29 cellular contexts compared by ENCODE assay signal in genomic region chr16:74888227-74888862, GRCh38.
DNase-seq lines count a peak whose midpoint lies in the region; ATAC-seq and TF ChIP-seq lines count a peak whose summit lies in the region.
"Had no signal": no experiment of that assay in that cellular context is flagged by ENCODE, and none has a peak within 500 bp of the region (broad histone marks: within the 10 kb centered on the region; RNA-seq: fewer than 3 reads in every experiment).

No MANE protein-coding gene starts in this region.

- no peak overlapping the region for H3K4me3 ChIP-seq in CD8-positive, alpha-beta memory T cell (ENCODE audit: low read length)
- H3K4me3 ChIP-seq in effector memory CD4-positive, alpha-beta T cell (ENCODE audit: insufficient read depth, low read depth, low read length, poor library complexity, severe bottlenecking) = no peak overlapping the region
- H3K4me3 ChIP-seq in mesendoderm (ENCODE audit: low read length) = no peak overlapping the region
- H3K4me3 ChIP-seq: A549, coronary artery, GM12878, lung, stomach, transverse colon had no signal

- POLR2A ChIA-PET in CD8-positive, alpha-beta memory T cell (lab: Charles Lee) = interaction anchor here (1.1 kb wide), 1 partner anchor 97 kb away, joined by 4 read pairs; the partner anchor contains the start of gene WDR59

- no peak overlapping the region for H2BK5ac ChIP-seq in mesendoderm (ENCODE audit: low read length)

- no peak for ATAC-seq in activated CD8-positive, alpha-beta memory T cell treated with anti-CD3 and anti-CD28 coated beads, Interleukin-2, amount 10 ng/mL, durations not matched to agents 7 days and 5 days
- no peak for ATAC-seq in HG02623 (IDR thresholded peaks at IDR 0.05; ENCODE audit: unreplicated experiment)
- ATAC-seq: A549, GM12878, Panc1 had no signal

- peaks cover 35% of the 10 kb centered on the region for H3K36me3 Mint-ChIP-seq in activated CD8-positive, alpha-beta memory T cell treated with anti-CD3 and anti-CD28 coated beads, Interleukin-2, amount 10 ng/mL, durations not matched to agents 7 days and 5 days
- H3K36me3 Mint-ChIP-seq in CD8-positive, alpha-beta memory T cell = peaks cover 47 to 90% (median 50%) of the 10 kb centered on the region in 3 donors
- H3K36me3 Mint-ChIP-seq in neural crest cell (ENCODE audit: low read depth) = peaks cover 26% of the 10 kb centered on the region

- H3K56ac ChIP-seq in mesendoderm (ENCODE audit: low read length) = no peak overlapping the region

- no peak overlapping the region for H4K8ac ChIP-seq in mesendoderm (ENCODE audit: low read depth, low read length)

- no peak overlapping the region for H3K9ac ChIP-seq in mesendoderm (ENCODE audit: low read length)

- H3K4me1 ChIP-seq in CD8-positive, alpha-beta memory T cell (ENCODE audit: insufficient read depth, low read length) = no peaks in the 10 kb centered on the region
- H3K4me1 ChIP-seq in effector memory CD4-positive, alpha-beta T cell (ENCODE audit: control insufficient read depth, insufficient read depth, low read length, poor library complexity, severe bottlenecking) = peaks cover 4% of the 10 kb centered on the region
- H3K4me1 ChIP-seq in mesendoderm (ENCODE audit: control insufficient read depth, low read depth, low read length) = no peaks in the 10 kb centered on the region
- H3K4me1 ChIP-seq: A549, stomach, transverse colon had no signal

- WGBS in mesendoderm (ENCODE audit: extremely low coverage, insufficient coverage, low lambda C conversion rate) = no CpG with 5 or more reads among the region's 13 CpGs

- CTCF ChIA-PET in activated CD8-positive, alpha-beta memory T cell treated with anti-CD3 and anti-CD28 coated beads, Interleukin-2, amount 10 ng/mL, durations not matched to agents 7 days and 5 days (lab: Charles Lee) = no interaction called here
- CTCF ChIA-PET in CD8-positive, alpha-beta memory T cell (lab: Charles Lee) = no interaction called here

- H3K27me3 ChIP-seq in CD8-positive, alpha-beta memory T cell (ENCODE audit: insufficient read depth, low read length, poor library complexity, severe bottlenecking) = no peaks in the 10 kb centered on the region
- H3K27me3 ChIP-seq in effector memory CD4-positive, alpha-beta T cell (replicated peaks; ENCODE audit: control insufficient read depth, insufficient read depth, low read length, poor library complexity, severe bottlenecking) = no peaks in the 10 kb centered on the region
- no peaks in the 10 kb centered on the region for H3K27me3 ChIP-seq in mesendoderm (ENCODE audit: insufficient read depth, low read length, poor library complexity)
- H3K27me3 ChIP-seq: neutrophil, stomach, transverse colon had no signal

- no peaks in the 10 kb centered on the region for H3K9me3 Mint-ChIP-seq in activated CD8-positive, alpha-beta memory T cell treated with anti-CD3 and anti-CD28 coated beads, Interleukin-2, amount 10 ng/mL, durations not matched to agents 7 days and 5 days (ENCODE audit: low read depth)
- H3K9me3 Mint-ChIP-seq in CD8-positive, alpha-beta memory T cell = peaks cover 0 to 3% (median 0%) of the 10 kb centered on the region in 5 donors
- no peaks in the 10 kb centered on the region for H3K9me3 Mint-ChIP-seq in neural crest cell
- H3K9me3 Mint-ChIP-seq: activated naive CD4-positive, alpha-beta T cell treated with anti-CD3 and anti-CD28 coated beads for 36 hours had no signal

- peaks cover 13% of the 10 kb centered on the region for H3K4me1 Mint-ChIP-seq in activated CD8-positive, alpha-beta memory T cell treated with anti-CD3 and anti-CD28 coated beads, Interleukin-2, amount 10 ng/mL, durations not matched to agents 7 days and 5 days
- H3K4me1 Mint-ChIP-seq in CD8-positive, alpha-beta memory T cell = peaks cover 8 to 34% (median 17%) of the 10 kb centered on the region in 3 donors
- no peaks in the 10 kb centered on the region for H3K4me1 Mint-ChIP-seq in neural crest cell

- no peaks in the 10 kb centered on the region for H3K27me3 Mint-ChIP-seq in activated CD8-positive, alpha-beta memory T cell treated with anti-CD3 and anti-CD28 coated beads, Interleukin-2, amount 10 ng/mL, durations not matched to agents 7 days and 5 days
- H3K27me3 Mint-ChIP-seq in CD8-positive, alpha-beta memory T cell = no peaks in the 10 kb centered on the region
- H3K27me3 Mint-ChIP-seq in neural crest cell (ENCODE audit: low read depth) = no peaks in the 10 kb centered on the region
- H3K27me3 Mint-ChIP-seq: progenitor cell of endocrine pancreas had no signal

- no peak overlapping the region for H3K23ac ChIP-seq in mesendoderm (ENCODE audit: low read length)

- H2BK120ac ChIP-seq in mesendoderm (ENCODE audit: low read depth, low read length) = no peak overlapping the region

- TF ChIP-seq CTCF in neural crest cell (conservative IDR thresholded peaks at IDR 0.05) = no peak

- H3K4me2 ChIP-seq in mesendoderm (ENCODE audit: low read length) = no peak overlapping the region
- H3K4me2 ChIP-seq: A549 had no signal

- no peak overlapping the region for H2AK5ac ChIP-seq in mesendoderm (ENCODE audit: low read length)

- H3K79me1 ChIP-seq in mesendoderm (ENCODE audit: low read length) = no peaks in the 10 kb centered on the region

- H3K27ac Mint-ChIP-seq in activated CD8-positive, alpha-beta memory T cell treated with anti-CD3 and anti-CD28 coated beads, Interleukin-2, amount 10 ng/mL, durations not matched to agents 7 days and 5 days = peak overlapping the region; percentile 22
- peak overlapping the region in 7 of 8 donors; percentile 87 to 95 (median 92) for H3K27ac Mint-ChIP-seq in CD8-positive, alpha-beta memory T cell
- peak overlapping the region; percentile 52 for H3K27ac Mint-ChIP-seq in neural crest cell (ENCODE audit: unreplicated experiment)
- H3K27ac Mint-ChIP-seq: activated naive CD4-positive, alpha-beta T cell treated with anti-CD3 and anti-CD28 coated beads for 36 hours; progenitor cell of endocrine pancreas had no signal

- H3K36me3 ChIP-seq in CD8-positive, alpha-beta memory T cell (ENCODE audit: insufficient read depth, low read length) = peaks cover 14% of the 10 kb centered on the region
- H3K36me3 ChIP-seq in effector memory CD4-positive, alpha-beta T cell (ENCODE audit: control insufficient read depth, insufficient read depth, low read length) = peaks cover 26% of the 10 kb centered on the region
- peaks cover 13% of the 10 kb centered on the region for H3K36me3 ChIP-seq in mesendoderm (ENCODE audit: control insufficient read depth, insufficient read depth, low read length)

- H3K18ac ChIP-seq in mesendoderm (ENCODE audit: low read length) = no peak overlapping the region

- H3K79me2 ChIP-seq in mesendoderm (ENCODE audit: control insufficient read depth, insufficient read depth, low read length) = no peaks in the 10 kb centered on the region

- H3K27ac ChIP-seq in CD8-positive, alpha-beta memory T cell (ENCODE audit: low read depth, low read length) = no peak overlapping the region
- H3K27ac ChIP-seq in effector memory CD4-positive, alpha-beta T cell (ENCODE audit: insufficient read depth, low read length, poor library complexity, severe bottlenecking) = peak overlapping the region; percentile 49
- no peak overlapping the region for H3K27ac ChIP-seq in mesendoderm (ENCODE audit: low read depth, low read length)
- H3K27ac ChIP-seq: A549, coronary artery, neutrophil, stomach, transverse colon had no signal

- no peak overlapping the region for H4K5ac ChIP-seq in mesendoderm (ENCODE audit: low read length)

- no peak overlapping the region for H2BK15ac ChIP-seq in mesendoderm (replicated peaks; ENCODE audit: low read depth)

- H3K4ac ChIP-seq in mesendoderm (ENCODE audit: low read depth, low read length) = no peak overlapping the region

- DNase-seq in activated CD8-positive, alpha-beta memory T cell treated with anti-CD3 and anti-CD28 coated beads, Interleukin-2, amount 10 ng/mL, durations not matched to agents 7 days and 5 days = no peak
- no peak for DNase-seq in activated CD8-positive, alpha-beta memory T cell treated with anti-CD3 and anti-CD28 coated beads, Interleukin-2, amount 50 U/mL, for 4 hours
- DNase-seq in CD8-positive, alpha-beta memory T cell = peak in 2 of 5 donors; percentile 29 to 52
- DNase-seq in effector memory CD4-positive, alpha-beta T cell = peak; percentile 16 to 35 (median 29)
- DNase-seq in neural crest cell (ENCODE audit: low read depth, low spot score) (no peak), NAMALWA (ENCODE audit: low spot score) (no peak), mesendoderm (no peak)
- DNase-seq: activated CD4-positive, alpha-beta T cell treated with anti-CD3 and anti-CD28 coated beads for 1 hour; activated naive CD4-positive, alpha-beta T cell treated with anti-CD3 and anti-CD28 coated beads for 36 hours; Calu3; glutamatergic neuron; H7; Karpas-422; kidney glomerular epithelial cell; NCI-H1694; NCI-H2171; NCI-H510A treated with DMSO at 0.1 percent for 48 hours; SHP77 treated with DMSO at 0.1 percent for 48 hours; stimulated activated CD4-positive, alpha-beta T cell treated with anti-CD3 and anti-CD28 coated beads, Interleukin-15, amount 100 ng/mL, for 24 hours; stomach; transverse colon had no signal

- H3K9me3 ChIP-seq in CD8-positive, alpha-beta memory T cell (ENCODE audit: low read length) = no peaks in the 10 kb centered on the region
- H3K9me3 ChIP-seq in effector memory CD4-positive, alpha-beta T cell (ENCODE audit: control insufficient read depth, low read length) = no peaks in the 10 kb centered on the region
- H3K9me3 ChIP-seq: A549, neutrophil, stomach, transverse colon had no signal

- H3K4me3 Mint-ChIP-seq in activated CD8-positive, alpha-beta memory T cell treated with anti-CD3 and anti-CD28 coated beads, Interleukin-2, amount 10 ng/mL, durations not matched to agents 7 days and 5 days = no peak overlapping the region
- H3K4me3 Mint-ChIP-seq in CD8-positive, alpha-beta memory T cell = peak overlapping the region in 6 of 7 donors; percentile 24 to 77 (median 44)
- no peak overlapping the region for H3K4me3 Mint-ChIP-seq in neural crest cell
- H3K4me3 Mint-ChIP-seq: activated naive CD4-positive, alpha-beta T cell treated with anti-CD3 and anti-CD28 coated beads for 36 hours had no signal

Comparison
In these comparisons a context has a peak if more than half of its experiments do, and no peak if none do; other contexts are left out.
1. DNase-seq: peak in effector memory CD4-positive, alpha-beta T cell (3 of 3); none in activated CD8-positive, alpha-beta memory T cell treated with anti-CD3 and anti-CD28 coated beads, Interleukin-2, amount 10 ng/mL, durations not matched to agents 7 days and 5 days (single experiment), activated CD8-positive, alpha-beta memory T cell treated with anti-CD3 and anti-CD28 coated beads, Interleukin-2, amount 50 U/mL, for 4 hours (single experiment), neural crest cell (single experiment), NAMALWA (single experiment) and mesendoderm (single experiment).
2. H3K27ac Mint-ChIP-seq: peak in every context shown above with its lines; median percentile 92 in CD8-positive, alpha-beta memory T cell; 52 in neural crest cell; 22 in activated CD8-positive, alpha-beta memory T cell treated with anti-CD3 and anti-CD28 coated beads, Interleukin-2, amount 10 ng/mL, durations not matched to agents 7 days and 5 days.
3. H3K4me3 Mint-ChIP-seq: peak in CD8-positive, alpha-beta memory T cell (6 of 7); none in activated CD8-positive, alpha-beta memory T cell treated with anti-CD3 and anti-CD28 coated beads, Interleukin-2, amount 10 ng/mL, durations not matched to agents 7 days and 5 days (single experiment) and neural crest cell (single experiment).